Comparison of ENCODE assay signal across 8 cellular contexts in the genomic region with DNA sequence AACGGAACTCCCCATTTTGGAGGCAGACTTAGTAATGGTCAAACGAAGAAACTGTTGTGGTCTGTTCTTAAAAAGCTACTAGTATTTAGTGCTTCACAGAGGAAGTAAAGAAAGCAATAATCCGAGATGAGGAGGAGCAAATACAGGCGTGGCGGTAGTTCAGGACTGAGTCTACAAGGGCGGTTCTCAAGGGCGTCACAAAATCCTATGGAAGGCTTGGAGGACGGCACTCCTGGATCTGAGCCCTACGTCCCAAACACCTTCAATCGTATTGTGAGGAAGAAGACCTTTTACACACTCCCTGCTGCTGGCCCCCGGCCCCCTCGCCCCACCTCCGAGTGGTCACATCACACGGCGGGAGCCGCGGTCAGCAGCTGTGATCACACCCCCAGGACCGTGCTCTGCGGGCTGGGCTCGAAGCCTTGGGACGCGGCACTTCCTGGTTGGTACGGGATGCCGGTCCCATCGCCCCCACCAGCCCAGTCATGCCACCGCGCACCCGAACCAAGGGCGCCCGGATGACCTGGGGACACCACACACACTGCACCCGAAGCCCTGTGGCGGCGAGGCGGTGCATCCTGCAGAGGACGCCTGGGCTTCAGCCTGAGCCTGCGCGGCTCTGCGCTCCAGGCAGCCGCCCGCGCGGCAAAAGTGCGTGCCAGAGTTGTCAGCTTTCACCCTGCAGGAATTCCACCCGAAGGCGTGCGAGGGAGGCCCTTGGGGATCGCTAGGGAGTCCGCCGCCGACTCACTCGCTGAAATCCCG. TPM values are rescaled to one million over a fixed set of nuclear protein-coding genes. Genes with fewer than 3 reads are reported as not detected.
DNase-seq lines count a peak whose midpoint lies in the region; ATAC-seq, FAIRE-seq and TF ChIP-seq lines count a peak whose summit lies in the region.

No MANE protein-coding gene starts in this region.

- H3K36me3 ChIP-seq in pancreas: no peaks in the 10 kb centered on the region

- DNase-seq in DMS153 treated with DMSO at 0.1 percent for 48 hours (lab: John Stamatoyannopoulos, UW; ENCODE audit: unreplicated experiment): peak; percentile 69
- peak; percentile 23 for DNase-seq in SIG-M5 (lab: John Stamatoyannopoulos, UW)
- DNase-seq in activated naive CD4-positive, alpha-beta T cell treated with anti-CD3 and anti-CD28 coated beads, Interleukin-2, amount 50 U/mL, for 72 hours (ENCODE audit: low spot score in 2 of 2): peak; percentile 43 to 56
- peak; percentile 93 for DNase-seq in Right ventricle myocardium superior
- peak in 3 of 6 donors; percentile 70 to 83 (median 73) for DNase-seq in pancreas
- no peak for DNase-seq in G401 (ENCODE audit: low spot score)

- no peaks in the 10 kb centered on the region for H3K27me3 ChIP-seq in pancreas

- 1% methylated on average over 49 to 52 of the region's 52 CpGs for WGBS in pancreas, 2 donors

- H3K27ac Mint-ChIP-seq in activated naive CD4-positive, alpha-beta T cell treated with anti-CD3 and anti-CD28 coated beads, Interleukin-2, amount 50 U/mL, for 72 hours: no peak overlapping the region

- no peak for FAIRE-seq in pancreas (lab: Jason Lieb, UNC)

- TF ChIP-seq CTCF in pancreas (IDR thresholded peaks at IDR 0.05): no peak

- H3K4me1 ChIP-seq in pancreas: peaks cover 0 to 30% (median 16%) of the 10 kb centered on the region in 3 donors

- H3K9me3 ChIP-seq in pancreas: no peaks in the 10 kb centered on the region

- in situ Hi-C loops in G401 (cut with HindIII; ENCODE audit: low sequenced_read_pairs): no loop called here

- H3K36me3 Mint-ChIP-seq in activated naive CD4-positive, alpha-beta T cell treated with anti-CD3 and anti-CD28 coated beads, Interleukin-2, amount 50 U/mL, for 72 hours: peaks cover 0 to 4% of the 10 kb centered on the region in 2 donors

- intact Hi-C loops in Right ventricle myocardium superior (cut with DNase I): no loop called here
- intact Hi-C loops in pancreas (cut with DNase I): no loop called here

- H3K4me3 ChIP-seq in pancreas: peak overlapping the region; percentile 47 to 65 (median 51)

- no peaks in the 10 kb centered on the region for H3K9me3 Mint-ChIP-seq in activated naive CD4-positive, alpha-beta T cell treated with anti-CD3 and anti-CD28 coated beads, Interleukin-2, amount 50 U/mL, for 72 hours

- ATAC-seq in GM19463 (IDR thresholded peaks at IDR 0.05; ENCODE audit: unreplicated experiment) (peak; percentile 45), HG03565 (IDR thresholded peaks at IDR 0.05; ENCODE audit: unreplicated experiment) (peak; percentile 32), Right ventricle myocardium superior (ENCODE audit: poor library complexity) (peak; percentile 83), pancreas (peak; percentile 67 to 80 (median 74))
- ATAC-seq in activated naive CD4-positive, alpha-beta T cell treated with anti-CD3 and anti-CD28 coated beads, Interleukin-2, amount 50 U/mL, for 72 hours: peak; percentile 66 to 89

- peak overlapping the region; percentile 84 to 97 (median 90) for H3K27ac ChIP-seq in pancreas

RNA-seq across cellular contexts. Expression of gene PLD1, which starts 0.6 kb away (rescaled TPM):
- total RNA-seq in activated naive CD4-positive, alpha-beta T cell treated with anti-CD3 and anti-CD28 coated beads, Interleukin-2, amount 50 U/mL, for 72 hours: under 1 TPM; 0.32 to 0.89 TPM
- total RNA-seq in Right ventricle myocardium superior: 64.3 TPM
- total RNA-seq in pancreas: 10 to 100 TPM; 25.2 to 62.1 (median 38.6) TPM
- 10 to 100 TPM; 14.7 to 29.3 TPM for polyA plus RNA-seq in pancreas
- not detected in 2 replicates for total RNA-seq in G401 (2014; rRNA removed; shearing (Covaris generic))

RNA-seq across cellular contexts. Expression of gene TMEM212, which starts 33.5 kb away (rescaled TPM):
- total RNA-seq in activated naive CD4-positive, alpha-beta T cell treated with anti-CD3 and anti-CD28 coated beads, Interleukin-2, amount 50 U/mL, for 72 hours: not detected
- total RNA-seq in Right ventricle myocardium superior: not detected
- total RNA-seq in pancreas: not detected
- not detected for polyA plus RNA-seq in pancreas
- total RNA-seq in G401 (2014; rRNA removed; shearing (Covaris generic)): not detected in 2 replicates

Comparison
In these comparisons a context has a peak if more than half of its experiments do, and no peak if none do; other contexts are left out.
1. ATAC-seq: peak in every context shown above with its lines; median percentile 83 in Right ventricle myocardium superior; 78 in activated naive CD4-positive, alpha-beta T cell treated with anti-CD3 and anti-CD28 coated beads, Interleukin-2, amount 50 U/mL, for 72 hours; 74 in pancreas; 45 in GM19463; 32 in HG03565.
2. RNA of gene PLD1, which starts 0.6 kb away (total RNA-seq): 64.3 TPM in Right ventricle myocardium superior (single experiment) and 25.2 to 62.1 TPM in pancreas; 0.32 to 0.89 TPM in activated naive CD4-positive, alpha-beta T cell treated with anti-CD3 and anti-CD28 coated beads, Interleukin-2, amount 50 U/mL, for 72 hours and not detected in G401; every median in the first group is over 10 times any median in the second.